In the genomic region with DNA sequence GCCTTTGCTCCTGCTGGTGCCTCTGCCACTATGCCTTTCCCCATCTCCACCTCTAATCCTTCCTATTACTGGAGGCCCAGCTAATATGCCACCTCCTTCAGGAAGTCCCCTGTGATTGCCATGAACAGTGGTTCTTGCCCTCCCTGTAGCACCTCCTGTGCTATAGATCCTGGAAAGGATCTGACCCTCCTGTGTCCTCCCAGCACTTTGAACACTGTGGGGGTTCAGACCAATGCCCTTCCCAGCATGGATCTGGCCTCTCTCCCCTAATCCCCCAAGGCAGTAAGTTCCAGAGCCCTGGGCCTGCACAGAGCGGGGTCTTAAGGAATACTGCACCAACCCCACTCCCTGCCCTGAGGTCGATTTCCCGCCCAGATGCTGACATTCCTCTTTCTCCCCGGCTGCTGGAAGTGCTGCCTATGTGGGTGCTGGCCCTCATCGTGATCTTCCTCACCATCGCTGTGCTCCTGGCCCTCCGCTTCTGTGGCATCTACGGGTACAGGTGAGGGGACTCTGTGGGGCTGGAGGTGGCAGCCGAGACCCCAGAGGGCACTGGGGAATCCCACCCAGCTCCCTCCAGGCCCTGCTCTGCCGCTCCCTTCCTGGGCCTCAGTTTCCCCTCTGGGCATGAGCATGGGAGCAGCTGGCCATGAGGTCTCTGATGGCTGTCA, we compare ENCODE assay signal across 26 cellular contexts. TPM values are rescaled to one million over a fixed set of nuclear protein-coding genes. Genes with fewer than 3 reads are reported as not detected.
DNase-seq lines count a peak whose midpoint lies in the region; ATAC-seq, FAIRE-seq and TF ChIP-seq lines count a peak whose summit lies in the region.
"Had no signal": no experiment of that assay in that cellular context is flagged by ENCODE, and none has a peak within 500 bp of the region (broad histone marks: within the 10 kb centered on the region; RNA-seq: fewer than 3 reads in every experiment).

No MANE protein-coding gene starts in this region.

- H3K4me1 Mint-ChIP-seq in dendritic cell treated with granulocyte-macrophage colony-stimulating factor and Interleukin-4, amounts not matched to agents 40 ng/mL and 50 ng/mL, for 4 days (ENCODE audit: low read depth) = peaks cover 57% of the 10 kb centered on the region
- peaks cover 72% of the 10 kb centered on the region for H3K4me1 Mint-ChIP-seq in stimulated activated memory B cell treated with anti-CD40 and anti-IgM and Interleukin-4, amounts not matched to agents 10 μg/mL and 1 μg/mL and 100 μg/mL, for 72 hours
- H3K4me1 Mint-ChIP-seq: CD8-positive, alpha-beta memory T cell had no signal

- no peak overlapping the region for H3K27ac ChIP-seq in A549
- no peak overlapping the region for H3K27ac ChIP-seq in coronary artery
- no peak overlapping the region for H3K27ac ChIP-seq in prostate gland
- H3K27ac ChIP-seq: SJSA1 had no signal

- no peaks in the 10 kb centered on the region for H3K4me1 ChIP-seq in A549
- H3K4me1 ChIP-seq in prostate gland (replicated peaks) = no peaks in the 10 kb centered on the region
- H3K4me1 ChIP-seq: BE2C, SJSA1 had no signal

- no peaks in the 10 kb centered on the region for H3K36me3 ChIP-seq in prostate gland
- H3K36me3 ChIP-seq: BE2C, MG63, SJSA1 had no signal

- FAIRE-seq in A549 (lab: Jason Lieb, UNC) = no peak
- FAIRE-seq: GM12892, GM19239, H1, HTR-8/SVneo had no signal

- no peaks in the 10 kb centered on the region for H3K9me3 ChIP-seq in A549
- H3K9me3 ChIP-seq in prostate gland = no peaks in the 10 kb centered on the region
- H3K9me3 ChIP-seq: BE2C, MG63, SJSA1 had no signal

- peaks cover 92% of the 10 kb centered on the region for H3K36me3 Mint-ChIP-seq in dendritic cell treated with granulocyte-macrophage colony-stimulating factor and Interleukin-4, amounts not matched to agents 40 ng/mL and 50 ng/mL, for 4 days (ENCODE audit: low read depth)
- peaks cover 80% of the 10 kb centered on the region for H3K36me3 Mint-ChIP-seq in stimulated activated memory B cell treated with anti-CD40 and anti-IgM and Interleukin-4, amounts not matched to agents 10 μg/mL and 1 μg/mL and 100 μg/mL, for 72 hours
- H3K36me3 Mint-ChIP-seq: CD8-positive, alpha-beta memory T cell had no signal

- no peak for DNase-seq in A549 (ENCODE audit: low read depth in 1 of 2, low spot score in 1 of 2)
- DNase-seq in AG20443 (ENCODE audit: low spot score) = peak; percentile 6
- no peak for DNase-seq in coronary artery (ENCODE audit: low spot score)
- no peak for DNase-seq in prostate gland (ENCODE audit: low spot score)
- DNase-seq: BE2C; CD8-positive, alpha-beta memory T cell; DMS79 treated with DMSO at 0.1 percent for 48 hours; KBM-7; MG63; NCI-H1694 treated with DMSO at 0.1 percent for 48 hours; NCI-H2081; NCI-H2227 treated with DMSO at 0.1 percent for 48 hours; NCI-H526 treated with DMSO at 0.1 percent for 48 hours; Right ventricle myocardium superior; RPMI8226 had no signal

- peak overlapping the region; percentile 69 for H3K27ac Mint-ChIP-seq in dendritic cell treated with granulocyte-macrophage colony-stimulating factor and Interleukin-4, amounts not matched to agents 40 ng/mL and 50 ng/mL, for 4 days
- H3K27ac Mint-ChIP-seq in stimulated activated memory B cell treated with anti-CD40 and anti-IgM and Interleukin-4, amounts not matched to agents 10 μg/mL and 1 μg/mL and 100 μg/mL, for 72 hours = peak overlapping the region; percentile 89
- H3K27ac Mint-ChIP-seq: CD8-positive, alpha-beta memory T cell had no signal

- TF ChIP-seq CTCF in A549 (IDR thresholded peaks at IDR 0.05) (no peak), coronary artery (IDR thresholded peaks at IDR 0.05) (no peak), prostate gland (IDR thresholded peaks at IDR 0.05) (no peak)

- H3K4me2 ChIP-seq in A549 = no peak overlapping the region

- H3K27me3 ChIP-seq in prostate gland (replicated peaks; ENCODE audit: insufficient read depth) = no peaks in the 10 kb centered on the region
- H3K27me3 ChIP-seq: MG63 had no signal

- ATAC-seq in A549 (no peak), GM18858 (IDR thresholded peaks at IDR 0.05; ENCODE audit: unreplicated experiment) (no peak)
- ATAC-seq in stimulated activated memory B cell treated with anti-CD40 and anti-IgM and Interleukin-4, amounts not matched to agents 10 μg/mL and 1 μg/mL and 100 μg/mL, for 72 hours = no peak

- TF ChIP-seq RAD21 in A549 (conservative IDR thresholded peaks at IDR 0.05 in 1 of 2, IDR thresholded peaks at IDR 0.05 in 1 of 2) = no peak

- intact Hi-C loops in dendritic cell treated with granulocyte-macrophage colony-stimulating factor and Interleukin-4, amounts not matched to agents 40 ng/mL and 50 ng/mL, for 4 days (cut with micrococcal nuclease) = no loop called here
- intact Hi-C loops in prostate gland (cut with DNase I) = no loop called here

- no peak overlapping the region for H3K4me3 Mint-ChIP-seq in dendritic cell treated with granulocyte-macrophage colony-stimulating factor and Interleukin-4, amounts not matched to agents 40 ng/mL and 50 ng/mL, for 4 days
- H3K4me3 Mint-ChIP-seq in stimulated activated memory B cell treated with anti-CD40 and anti-IgM and Interleukin-4, amounts not matched to agents 10 μg/mL and 1 μg/mL and 100 μg/mL, for 72 hours = no peak overlapping the region
- H3K4me3 Mint-ChIP-seq: CD14-positive monocyte; CD8-positive, alpha-beta memory T cell had no signal

- TF ChIP-seq POLR2A in A549 (IDR thresholded peaks at IDR 0.05; ENCODE audit: low read length) (no peak), prostate gland (IDR thresholded peaks at IDR 0.05) (no peak)

- H3K27me3 Mint-ChIP-seq in dendritic cell treated with granulocyte-macrophage colony-stimulating factor and Interleukin-4, amounts not matched to agents 40 ng/mL and 50 ng/mL, for 4 days = no peaks in the 10 kb centered on the region
- no peaks in the 10 kb centered on the region for H3K27me3 Mint-ChIP-seq in stimulated activated memory B cell treated with anti-CD40 and anti-IgM and Interleukin-4, amounts not matched to agents 10 μg/mL and 1 μg/mL and 100 μg/mL, for 72 hours

- POLR2A ChIA-PET in A549 (lab: Yijun Ruan, JAX) = no interaction called here

- no peak for TF ChIP-seq EP300 in A549 (IDR thresholded peaks at IDR 0.05)

- H3K9me3 Mint-ChIP-seq in dendritic cell treated with granulocyte-macrophage colony-stimulating factor and Interleukin-4, amounts not matched to agents 40 ng/mL and 50 ng/mL, for 4 days = no peaks in the 10 kb centered on the region
- H3K9me3 Mint-ChIP-seq in stimulated activated memory B cell treated with anti-CD40 and anti-IgM and Interleukin-4, amounts not matched to agents 10 μg/mL and 1 μg/mL and 100 μg/mL, for 72 hours = no peaks in the 10 kb centered on the region

- WGBS in A549 (ENCODE audit: missing lambda C conversion rate) = 50% methylated on average over 4 of the region's 10 CpGs
- WGBS in prostate gland = 91% methylated on average over 10 of the region's 10 CpGs

- CTCF ChIA-PET in A549 (lab: Yijun Ruan, JAX) = interaction anchor here (1.7 kb wide), 1 partner anchor 79 kb away, joined by 3 read pairs; no protein-coding TSS in a partner anchor

- no peak overlapping the region for H3K4me3 ChIP-seq in A549
- no peak overlapping the region for H3K4me3 ChIP-seq in coronary artery
- H3K4me3 ChIP-seq in prostate gland = no peak overlapping the region
- H3K4me3 ChIP-seq: MG63, SJSA1 had no signal

TF ChIP-seq in A549, 52 proteins besides CTCF, POLR2A, EP300 and RAD21:
- TF ChIP-seq JUN (IDR thresholded peaks at IDR 0.05) = no peak
- TF ChIP-seq ZFP36 (IDR thresholded peaks at IDR 0.05; ENCODE audit: borderline replicate concordance, partially characterized antibody) = peak; percentile 63

RNA-seq across cellular contexts. Expression of a gene that starts 21.6 kb away (rescaled TPM):
- polyA plus RNA-seq in A549 (2011; rRNA removed) = not detected in 2 replicates
- polyA plus RNA-seq in A549 (2012; cell fraction: cytosol; rRNA removed) = not detected in 2 replicates
- not detected in 2 replicates for polyA plus RNA-seq in A549 (2012; cell fraction: nucleus; rRNA removed)
- polyA plus RNA-seq in A549 (2017; fragmentation: RNase III; extraction: RNeasy Plus Mini Kit Qiagen cat#74134 plus additional on column Dnase treatment) = not detected in 3 replicates
- polyA minus RNA-seq in A549 (2011; rRNA and poly(A)+ RNA removed) = not detected in 2 replicates
- total RNA-seq in prostate gland = 1 to 10 TPM; 1.1 to 3.2 TPM
- total RNA-seq: H1, LHCN-M2, NCI-H460 had no signal
- polyA plus RNA-seq: H1 had no signal
